Comparison of ENCODE assay signal across 9 cellular contexts in the genomic region with DNA sequence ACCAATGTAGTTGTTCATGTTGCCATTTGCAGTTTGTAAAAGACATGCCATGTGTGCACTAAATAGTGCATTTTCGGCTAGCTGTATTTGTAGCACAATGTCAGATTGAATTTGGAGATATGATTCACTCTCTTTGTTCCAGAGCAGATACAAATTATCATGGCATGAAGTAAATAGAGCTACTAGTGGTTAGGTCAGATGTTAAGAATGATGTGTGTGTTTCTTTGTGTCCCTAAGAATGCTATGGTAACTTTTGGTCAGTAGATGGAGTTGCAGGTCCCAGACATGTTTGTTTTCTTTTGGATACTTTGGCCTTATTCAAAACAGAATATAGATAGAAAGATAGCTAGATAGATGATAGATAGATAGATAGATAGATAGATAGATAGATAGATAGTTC.
DNase-seq lines count a peak whose midpoint lies in the region; ATAC-seq and TF ChIP-seq lines count a peak whose summit lies in the region.
"Had no signal": no experiment of that assay in that cellular context is flagged by ENCODE, and none has a peak within 500 bp of the region (broad histone marks: within the 10 kb centered on the region; RNA-seq: fewer than 3 reads in every experiment).

No MANE protein-coding gene starts in this region.

- POLR2A ChIA-PET in naive thymus-derived CD8-positive, alpha-beta T cell (lab: Charles Lee): no interaction called here

- H2AFZ ChIP-seq in mammary epithelial cell (ENCODE audit: low read depth, low read length): no peak overlapping the region

- H3K4me3 ChIP-seq in GM12864 (ENCODE audit: low read depth, low read length) (no peak overlapping the region), mammary epithelial cell (replicated peaks in 1 of 3; ENCODE audit: insufficient read depth in 1 of 3, low read depth in 2 of 3, low read length in 3 of 3) (no peak overlapping the region)

- no peak overlapping the region for H3K27ac ChIP-seq in mammary epithelial cell (ENCODE audit: insufficient read depth, low read depth, low read length)

- no peak overlapping the region for H3K4me3 Mint-ChIP-seq in T-helper 2 cell treated with Interferon-gamma antibody and Interleukin-4, amounts not matched to agents 5 μg/mL and 100 μg/mL, for 36 hours
- H3K4me3 Mint-ChIP-seq in naive thymus-derived CD8-positive, alpha-beta T cell: no peak overlapping the region

- no TSS peak for BruUV-seq in mammary epithelial cell (replicated peaks; lab: Mats Ljungman, UMichigan)

- no peaks in the 10 kb centered on the region for H3K9me3 ChIP-seq in mammary epithelial cell (replicated peaks; ENCODE audit: insufficient read depth, low read length)

- H4K20me1 ChIP-seq in mammary epithelial cell (ENCODE audit: insufficient read depth, low read length): no peaks in the 10 kb centered on the region

- H3K27ac Mint-ChIP-seq in T-helper 2 cell treated with Interferon-gamma antibody and Interleukin-4, amounts not matched to agents 5 μg/mL and 100 μg/mL, for 36 hours: no peak overlapping the region
- no peak overlapping the region for H3K27ac Mint-ChIP-seq in naive thymus-derived CD8-positive, alpha-beta T cell

- 6% methylated on average over 1 of the region's 1 CpG for WGBS in mammary epithelial cell (ENCODE audit: low coverage, missing lambda C conversion rate)

- no peak for ATAC-seq in naive thymus-derived CD8-positive, alpha-beta T cell
- no peak for ATAC-seq in GM21576 (IDR thresholded peaks at IDR 0.05; ENCODE audit: unreplicated experiment)

- no peaks in the 10 kb centered on the region for H3K4me1 ChIP-seq in mammary epithelial cell (ENCODE audit: insufficient read depth, low read length)

- H3K4me2 ChIP-seq in mammary epithelial cell (ENCODE audit: insufficient read depth, low read depth, low read length): no peak overlapping the region

- dilution Hi-C loops in mammary epithelial cell (cut with HindIII; ENCODE audit: low sequenced_read_pairs): no loop called here

- H3K27me3 ChIP-seq in mammary epithelial cell (ENCODE audit: insufficient read depth, low read length): no peaks in the 10 kb centered on the region

- H3K9me3 Mint-ChIP-seq in T-helper 2 cell treated with Interferon-gamma antibody and Interleukin-4, amounts not matched to agents 5 μg/mL and 100 μg/mL, for 36 hours: no peaks in the 10 kb centered on the region
- peaks cover 0 to 4% (median 0%) of the 10 kb centered on the region in 9 donors for H3K9me3 Mint-ChIP-seq in naive thymus-derived CD8-positive, alpha-beta T cell

- no peaks in the 10 kb centered on the region for H3K27me3 Mint-ChIP-seq in T-helper 2 cell treated with Interferon-gamma antibody and Interleukin-4, amounts not matched to agents 5 μg/mL and 100 μg/mL, for 36 hours (ENCODE audit: low read depth)
- H3K27me3 Mint-ChIP-seq in naive thymus-derived CD8-positive, alpha-beta T cell: no peaks in the 10 kb centered on the region

- intact Hi-C loops in mammary epithelial cell (cut with micrococcal nuclease): loop anchor here (5.0 kb wide), 1 partner anchor 404 kb away; no protein-coding TSS in a partner anchor

- peak; percentile 12 for TF ChIP-seq CTCF in GM12864 (IDR thresholded peaks at IDR 0.05; ENCODE audit: low read depth, low read length, missing control alignments)
- TF ChIP-seq CTCF in mammary epithelial cell (conservative IDR thresholded peaks at IDR 0.05 in 1 of 2, IDR thresholded peaks at IDR 0.05 in 1 of 2; ENCODE audit: extremely low read depth in 1 of 2, insufficient read depth in 1 of 2, low read depth in 1 of 2, low read length in 2 of 2): peak in 1 of 2 donors; percentile 47

- H3K79me2 ChIP-seq in mammary epithelial cell (ENCODE audit: insufficient read depth, low read length): no peaks in the 10 kb centered on the region

- H3K9ac ChIP-seq in mammary epithelial cell (ENCODE audit: insufficient read depth, low read length): no peak overlapping the region

- H3K36me3 ChIP-seq in mammary epithelial cell (ENCODE audit: insufficient read depth, low read length): no peaks in the 10 kb centered on the region

- H3K4me1 Mint-ChIP-seq in T-helper 2 cell treated with Interferon-gamma antibody and Interleukin-4, amounts not matched to agents 5 μg/mL and 100 μg/mL, for 36 hours (ENCODE audit: low read depth): no peaks in the 10 kb centered on the region
- H3K4me1 Mint-ChIP-seq in naive thymus-derived CD8-positive, alpha-beta T cell: no peaks in the 10 kb centered on the region

- CTCF ChIA-PET in mammary epithelial cell (lab: Charles Lee; ENCODE audit: low non-redundant PET): interaction anchor here (0.5 to 1.0 kb wide), 3 partner anchors 61 to 420 kb away, joined by 3 to 5 read pairs (median 4); no protein-coding TSS in a partner anchor

- DNase-seq in GM12864 (ENCODE audit: low read depth): no peak
- DNase-seq in NCI-H1105 (lab: John Stamatoyannopoulos, UW): peak; percentile 8
- DNase-seq in mammary epithelial cell: peak; percentile 11
- DNase-seq in pons (ENCODE audit: low spot score): peak; percentile 73
- no peak for DNase-seq in HUDEP-2 (lab: John Stamatoyannopoulos, UW; ENCODE audit: unreplicated experiment in 76 of 76)
- no peak for DNase-seq in T-helper 2 cell treated with Interferon-gamma antibody and Interleukin-4, amounts not matched to agents 5 μg/mL and 100 μg/mL, for 36 hours (ENCODE audit: low spot score)
- no peak for DNase-seq in naive thymus-derived CD8-positive, alpha-beta T cell
- DNase-seq: activated CD8-positive, alpha-beta memory T cell treated with anti-CD3 and anti-CD28 coated beads, Interleukin-2, amount 50 U/mL, for 4 hours had no signal

- in situ Hi-C loops in mammary epithelial cell (cut with MboI; ENCODE audit: low sequenced_read_pairs in 2 of 2): no loop called here

- H3K36me3 Mint-ChIP-seq in T-helper 2 cell treated with Interferon-gamma antibody and Interleukin-4, amounts not matched to agents 5 μg/mL and 100 μg/mL, for 36 hours (ENCODE audit: low read depth): no peaks in the 10 kb centered on the region
- no peaks in the 10 kb centered on the region for H3K36me3 Mint-ChIP-seq in naive thymus-derived CD8-positive, alpha-beta T cell

Comparison
In these comparisons a context has a peak if more than half of its experiments do, and no peak if none do; other contexts are left out.
1. DNase-seq: peak in NCI-H1105 (single experiment), mammary epithelial cell (single experiment) and pons (single experiment); none in GM12864 (single experiment), HUDEP-2 (0 of 76), T-helper 2 cell treated with Interferon-gamma antibody and Interleukin-4, amounts not matched to agents 5 μg/mL and 100 μg/mL, for 36 hours (single experiment) and naive thymus-derived CD8-positive, alpha-beta T cell (0 of 10).